ENCODE assay signal across 1 cellular context in the genomic region with DNA sequence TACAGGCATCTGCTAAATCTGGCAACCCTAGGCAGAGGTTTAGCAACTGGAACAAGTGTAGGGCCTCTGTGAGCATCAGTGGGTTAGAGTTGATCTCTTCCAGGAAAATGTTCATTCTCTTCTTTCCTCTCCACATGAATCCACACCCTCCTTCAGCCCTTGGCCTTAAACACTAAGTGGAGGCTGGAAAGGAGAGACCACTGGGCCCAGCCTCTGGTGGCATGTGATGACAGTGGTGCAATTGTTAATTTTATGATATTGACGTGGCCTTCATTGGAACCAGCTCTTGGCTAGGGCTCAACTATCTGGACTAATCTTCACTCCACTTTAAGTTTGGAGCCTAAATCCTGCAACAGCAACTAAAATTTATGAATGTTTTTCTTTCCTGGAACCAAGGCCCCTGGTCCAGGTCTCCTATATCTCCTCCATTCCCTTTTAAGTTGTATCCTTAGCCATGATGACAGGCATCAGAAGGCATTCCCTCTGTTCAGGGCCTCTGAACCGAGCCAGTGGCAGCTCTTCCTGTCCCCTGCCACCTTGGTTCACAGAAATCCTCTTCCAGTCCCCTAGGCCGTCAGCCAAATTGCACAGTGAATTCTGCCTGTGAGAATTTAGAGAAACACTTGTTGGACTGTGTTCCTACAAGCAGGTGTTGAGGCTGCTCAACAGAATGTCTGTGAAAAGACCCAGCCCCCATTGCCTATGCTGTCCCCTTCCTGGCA.
TF ChIP-seq lines count a peak whose summit lies in the region.

No MANE protein-coding gene starts in this region.

TF ChIP-seq in IMR-90, 13 proteins besides CTCF, POLR2A, EP300 and RAD21:
- TF ChIP-seq, protein P1, sequence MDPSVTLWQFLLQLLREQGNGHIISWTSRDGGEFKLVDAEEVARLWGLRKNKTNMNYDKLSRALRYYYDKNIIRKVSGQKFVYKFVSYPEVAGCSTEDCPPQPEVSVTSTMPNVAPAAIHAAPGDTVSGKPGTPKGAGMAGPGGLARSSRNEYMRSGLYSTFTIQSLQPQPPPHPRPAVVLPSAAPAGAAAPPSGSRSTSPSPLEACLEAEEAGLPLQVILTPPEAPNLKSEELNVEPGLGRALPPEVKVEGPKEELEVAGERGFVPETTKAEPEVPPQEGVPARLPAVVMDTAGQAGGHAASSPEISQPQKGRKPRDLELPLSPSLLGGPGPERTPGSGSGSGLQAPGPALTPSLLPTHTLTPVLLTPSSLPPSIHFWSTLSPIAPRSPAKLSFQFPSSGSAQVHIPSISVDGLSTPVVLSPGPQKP (IDR thresholded peaks at IDR 0.05; ENCODE audit: borderline replicate concordance, low read depth, low read length): no peak
- no peak for TF ChIP-seq CEBPB (IDR thresholded peaks at IDR 0.05; ENCODE audit: low read depth, low read length)
- TF ChIP-seq CHD1 (IDR thresholded peaks at IDR 0.05; ENCODE audit: low read depth, low read length): no peak
- TF ChIP-seq RCOR1 (IDR thresholded peaks at IDR 0.05; ENCODE audit: insufficient replicate concordance, low read length): no peak
- TF ChIP-seq, protein P2, sequence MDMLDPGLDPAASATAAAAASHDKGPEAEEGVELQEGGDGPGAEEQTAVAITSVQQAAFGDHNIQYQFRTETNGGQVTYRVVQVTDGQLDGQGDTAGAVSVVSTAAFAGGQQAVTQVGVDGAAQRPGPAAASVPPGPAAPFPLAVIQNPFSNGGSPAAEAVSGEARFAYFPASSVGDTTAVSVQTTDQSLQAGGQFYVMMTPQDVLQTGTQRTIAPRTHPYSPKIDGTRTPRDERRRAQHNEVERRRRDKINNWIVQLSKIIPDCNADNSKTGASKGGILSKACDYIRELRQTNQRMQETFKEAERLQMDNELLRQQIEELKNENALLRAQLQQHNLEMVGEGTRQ (IDR thresholded peaks at IDR 0.05; ENCODE audit: low read depth, low read length): no peak
- no peak for TF ChIP-seq SMC3 (IDR thresholded peaks at IDR 0.05; ENCODE audit: low read depth, low read length)
- no peak for TF ChIP-seq RFX5 (IDR thresholded peaks at IDR 0.05; ENCODE audit: low read depth, low read length)
- TF ChIP-seq MAZ (IDR thresholded peaks at IDR 0.05; ENCODE audit: borderline replicate concordance, low read depth, low read length): no peak
- TF ChIP-seq NFE2L2 (IDR thresholded peaks at IDR 0.05; ENCODE audit: low read depth, low read length): no peak
- TF ChIP-seq BHLHE40 (IDR thresholded peaks at IDR 0.05; ENCODE audit: low read depth, low read length): no peak
- TF ChIP-seq FOS (IDR thresholded peaks at IDR 0.05; ENCODE audit: low read depth, low read length): no peak
- TF ChIP-seq MAFK (IDR thresholded peaks at IDR 0.05; ENCODE audit: low read depth, low read length): no peak
- TF ChIP-seq MXI1 (IDR thresholded peaks at IDR 0.05; ENCODE audit: borderline replicate concordance, low read depth, low read length): no peak
TF ChIP-seq in IMR-90: peak in this region for 0.
